ENCODE assay signal across 20 cellular contexts in the genomic region with DNA sequence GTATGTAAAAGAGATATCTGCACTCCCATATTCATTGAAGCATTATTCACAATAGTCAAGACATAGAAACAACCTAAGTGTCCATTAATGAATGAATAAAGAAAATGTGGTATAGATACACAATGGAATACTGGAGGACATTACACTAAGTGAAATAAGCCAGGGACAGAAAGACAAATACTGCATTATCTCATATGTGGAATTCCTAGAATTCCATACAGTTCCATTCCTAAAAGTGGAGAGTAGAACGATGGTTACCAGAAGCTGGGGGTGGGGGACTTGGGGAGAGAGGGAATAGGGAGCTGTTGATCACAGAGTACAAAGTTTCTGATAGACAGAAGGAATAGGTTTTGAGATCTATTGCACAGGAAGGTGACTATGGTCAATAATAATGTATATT. TPM values are rescaled to one million over a fixed set of nuclear protein-coding genes. Genes with fewer than 3 reads are reported as not detected.
DNase-seq lines count a peak whose midpoint lies in the region; ATAC-seq, FAIRE-seq and TF ChIP-seq lines count a peak whose summit lies in the region.
"Had no signal": no experiment of that assay in that cellular context is flagged by ENCODE, and none has a peak within 500 bp of the region (broad histone marks: within the 10 kb centered on the region; RNA-seq: fewer than 3 reads in every experiment).

No MANE protein-coding gene starts in this region.

- TF ChIP-seq CTCF in smooth muscle cell (IDR thresholded peaks at IDR 0.05; ENCODE audit: borderline replicate concordance, insufficient read depth, poor library complexity, severe bottlenecking), result no peak

- no peak overlapping the region for H3K27ac Mint-ChIP-seq in activated naive CD4-positive, alpha-beta T cell treated with anti-CD3 and anti-CD28 coated beads, Interleukin-2, amount 50 U/mL, for 24 hours
- peak overlapping the region in 1 of 2 donors; percentile 58 for H3K27ac Mint-ChIP-seq in effector memory CD8-positive, alpha-beta T cell
- H3K27ac Mint-ChIP-seq: activated CD4-positive, alpha-beta memory T cell treated with anti-CD3 and anti-CD28 coated beads, Interleukin-2, amount 10 ng/mL, durations not matched to agents 7 days and 5 days; nephron had no signal

- H3K27me3 Mint-ChIP-seq in activated naive CD4-positive, alpha-beta T cell treated with anti-CD3 and anti-CD28 coated beads, Interleukin-2, amount 50 U/mL, for 24 hours, result no peaks in the 10 kb centered on the region
- no peaks in the 10 kb centered on the region for H3K27me3 Mint-ChIP-seq in effector memory CD8-positive, alpha-beta T cell
- H3K27me3 Mint-ChIP-seq: activated CD4-positive, alpha-beta memory T cell treated with anti-CD3 and anti-CD28 coated beads, Interleukin-2, amount 10 ng/mL, durations not matched to agents 7 days and 5 days had no signal

- ATAC-seq in effector memory CD8-positive, alpha-beta T cell (replicated peaks), result no peak
- no peak for ATAC-seq in HG03460 (IDR thresholded peaks at IDR 0.05; ENCODE audit: unreplicated experiment)

- H3K9ac ChIP-seq in smooth muscle cell (ENCODE audit: low read depth), result no peak overlapping the region

- H3K9me3 Mint-ChIP-seq in activated naive CD4-positive, alpha-beta T cell treated with anti-CD3 and anti-CD28 coated beads, Interleukin-2, amount 50 U/mL, for 24 hours, result peaks cover 6% of the 10 kb centered on the region
- H3K9me3 Mint-ChIP-seq in effector memory CD8-positive, alpha-beta T cell, result peaks cover 0 to 3% of the 10 kb centered on the region in 2 donors

- no peak overlapping the region for H3K27ac ChIP-seq in smooth muscle cell (ENCODE audit: low read depth)
- H3K27ac ChIP-seq: ascending aorta, coronary artery had no signal

- no peaks in the 10 kb centered on the region for H3F3A ChIP-seq in smooth muscle cell (ENCODE audit: low read depth)

- peak overlapping the region; percentile 31 for H3K4me2 ChIP-seq in smooth muscle cell

- peaks cover 76% of the 10 kb centered on the region for H3K4me1 Mint-ChIP-seq in activated naive CD4-positive, alpha-beta T cell treated with anti-CD3 and anti-CD28 coated beads, Interleukin-2, amount 50 U/mL, for 24 hours
- peaks cover 50 to 73% of the 10 kb centered on the region in 2 donors for H3K4me1 Mint-ChIP-seq in effector memory CD8-positive, alpha-beta T cell (ENCODE audit: low read depth in 2 of 2)

- peak overlapping the region; percentile 72 for H3K4me3 Mint-ChIP-seq in activated naive CD4-positive, alpha-beta T cell treated with anti-CD3 and anti-CD28 coated beads, Interleukin-2, amount 50 U/mL, for 24 hours
- H3K4me3 Mint-ChIP-seq in effector memory CD8-positive, alpha-beta T cell, result peak overlapping the region; percentile 79 to 84
- H3K4me3 Mint-ChIP-seq: H9, nephron had no signal

- DNase-seq in activated naive CD4-positive, alpha-beta T cell (lab: John Stamatoyannopoulos, UW), result no peak
- DNase-seq in SK-MEL-5 (ENCODE audit: low read depth, low spot score) (peak; percentile 46), smooth muscle cell (lab: John Stamatoyannopoulos, UW; ENCODE audit: unreplicated experiment) (no peak), frontal cortex (ENCODE audit: low spot score in 2 of 2) (no peak)
- DNase-seq in effector memory CD8-positive, alpha-beta T cell, result no peak
- DNase-seq in stimulated activated naive CD4-positive, alpha-beta T cell treated with Interleukin-2 at 50 U/mL for 16 hours (lab: John Stamatoyannopoulos, UW), result no peak
- DNase-seq: ACHN; activated CD4-positive, alpha-beta memory T cell treated with anti-CD3 and anti-CD28 coated beads, Interleukin-2, amount 10 ng/mL, durations not matched to agents 7 days and 5 days; activated effector memory CD4-positive, alpha-beta T cell treated with Interleukin-2 at 50 U/mL for 16 hours; Calu3; H9; MM.1S; NCI-H1930; NCI-H526 had no signal

- no peaks in the 10 kb centered on the region for H3K36me3 ChIP-seq in smooth muscle cell (ENCODE audit: low read depth)

- no peak overlapping the region for H2AFZ ChIP-seq in smooth muscle cell (ENCODE audit: low read depth)

- H3K4me3 ChIP-seq in smooth muscle cell, result no peak overlapping the region
- H3K4me3 ChIP-seq: ascending aorta, coronary artery, SK-N-MC had no signal

- H3K27me3 ChIP-seq in smooth muscle cell (ENCODE audit: low read depth), result no peaks in the 10 kb centered on the region
- H3K27me3 ChIP-seq: ascending aorta had no signal

- no peaks in the 10 kb centered on the region for H3K9me3 ChIP-seq in smooth muscle cell (replicated peaks; ENCODE audit: low read depth)
- H3K9me3 ChIP-seq: ascending aorta had no signal

- H3K79me2 ChIP-seq in smooth muscle cell (ENCODE audit: low read depth), result peaks cover 96% of the 10 kb centered on the region

- in situ Hi-C loops in SK-MEL-5 (cut with HindIII; ENCODE audit: low pct_unique_long_range_greater_than_20kb, low sequenced_read_pairs), result no loop called here

- 14% methylated on average over 1 of the region's 1 CpG for WGBS in smooth muscle cell (ENCODE audit: low lambda C conversion rate)

- H3K4me1 ChIP-seq in smooth muscle cell (ENCODE audit: low read depth), result peaks cover 8% of the 10 kb centered on the region

- H4K20me1 ChIP-seq in smooth muscle cell (ENCODE audit: low read depth), result peaks cover 57% of the 10 kb centered on the region

- H3K36me3 Mint-ChIP-seq in activated naive CD4-positive, alpha-beta T cell treated with anti-CD3 and anti-CD28 coated beads, Interleukin-2, amount 50 U/mL, for 24 hours, result peaks cover 30% of the 10 kb centered on the region
- H3K36me3 Mint-ChIP-seq in effector memory CD8-positive, alpha-beta T cell (ENCODE audit: insufficient read depth), result peaks cover 13% of the 10 kb centered on the region

- FAIRE-seq in frontal cortex (lab: Jason Lieb, UNC), result no peak

RNA-seq across cellular contexts. Expression of gene TMED5, which starts 7.4 kb away (rescaled TPM):
- 52.2 and 62.6 TPM in 2 replicates for total RNA-seq in SK-MEL-5 (2014; rRNA removed; shearing (Covaris generic))
- 54.0 and 60.3 TPM in 2 replicates for polyA plus RNA-seq in SK-MEL-5 (2015; cell fraction: cytosol; rRNA removed)
- polyA plus RNA-seq in SK-MEL-5 (2015; cell fraction: nucleus; rRNA removed), result 32.7 and 40.9 TPM in 2 replicates
- 61.7 and 63.1 TPM in 2 replicates for total RNA-seq in smooth muscle cell
- 26.8 and 28.8 TPM in 2 replicates for polyA plus RNA-seq in smooth muscle cell
- total RNA-seq in frontal cortex, result 32.2 TPM

RNA-seq across cellular contexts. Expression of gene CCDC18, which starts 7.7 kb away (rescaled TPM):
- total RNA-seq in SK-MEL-5 (2014; rRNA removed; shearing (Covaris generic)), result 6.0 and 6.2 TPM in 2 replicates
- polyA plus RNA-seq in SK-MEL-5 (2015; cell fraction: cytosol; rRNA removed), result 1.9 and 4.4 TPM in 2 replicates
- polyA plus RNA-seq in SK-MEL-5 (2015; cell fraction: nucleus; rRNA removed), result 13.0 and 24.1 TPM in 2 replicates
- total RNA-seq in smooth muscle cell, result 2.0 and 4.2 TPM in 2 replicates
- 2.8 TPM in 2 replicates for polyA plus RNA-seq in smooth muscle cell
- total RNA-seq in frontal cortex, result 12.2 TPM
